In genomic region chr9:126672634-126673284, GRCh38 we compare ENCODE assay signal across 1 cellular context.
TF ChIP-seq lines count a peak whose summit lies in the region.

No MANE protein-coding gene starts in this region.

TF ChIP-seq in GM23338, 12 proteins besides CTCF, POLR2A, EP300 and RAD21:
- no peak for TF ChIP-seq ZNF331 (CRISPR knock-in tag; IDR thresholded peaks at IDR 0.05; ENCODE audit: low read depth)
- TF ChIP-seq ZNF462 (CRISPR knock-in tag; IDR thresholded peaks at IDR 0.05): no peak
- TF ChIP-seq JUNB (IDR thresholded peaks at IDR 0.05; ENCODE audit: unreplicated experiment): no peak
- TF ChIP-seq STAT1 (IDR thresholded peaks at IDR 0.05; ENCODE audit: unreplicated experiment): no peak
- TF ChIP-seq NANOG (IDR thresholded peaks at IDR 0.05; ENCODE audit: borderline replicate concordance): no peak
- no peak for TF ChIP-seq EZH2phosphoT487 (IDR thresholded peaks at IDR 0.05; ENCODE audit: unreplicated experiment)
- TF ChIP-seq EZH2 (IDR thresholded peaks at IDR 0.05; ENCODE audit: low read depth, unreplicated experiment): no peak
- no peak for TF ChIP-seq CREB1 (CRISPR knock-in tag; IDR thresholded peaks at IDR 0.05; ENCODE audit: low read depth)
- no peak for TF ChIP-seq ETS1 (IDR thresholded peaks at IDR 0.05)
- TF ChIP-seq ZNF114 (CRISPR knock-in tag; IDR thresholded peaks at IDR 0.05): no peak
- TF ChIP-seq REST (IDR thresholded peaks at IDR 0.05; ENCODE audit: unreplicated experiment): no peak
- no peak for TF ChIP-seq POLR2AphosphoS5 (IDR thresholded peaks at IDR 0.05; ENCODE audit: low read depth)
